11 cellular contexts compared by ENCODE assay signal in the genomic region with DNA sequence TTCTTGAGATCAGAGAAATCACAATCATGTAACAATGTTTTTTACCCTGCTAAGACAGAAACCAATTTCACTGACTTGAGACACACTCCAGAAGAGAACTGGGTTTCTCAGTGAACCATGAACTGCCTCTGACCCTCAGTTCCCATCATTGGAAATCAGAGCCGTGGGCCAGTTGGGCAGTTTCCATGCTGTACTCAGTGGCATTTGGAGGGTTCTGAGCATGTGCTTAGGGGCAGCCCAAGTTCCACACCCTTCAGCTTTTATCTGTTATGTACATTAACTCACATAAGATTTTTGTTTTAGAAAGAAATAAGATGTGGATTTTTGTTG.
"Had no signal": no experiment of that assay in that cellular context is flagged by ENCODE, and none has a peak within 500 bp of the region (broad histone marks: within the 10 kb centered on the region; RNA-seq: fewer than 3 reads in every experiment).

No MANE protein-coding gene starts in this region.

- DNase-seq: activated CD4-positive, alpha-beta T cell treated with anti-CD3 and anti-CD28 coated beads, Interleukin-2, amount 50 U/mL, for 1 hour; activated naive CD4-positive, alpha-beta T cell treated with anti-CD3 and anti-CD28 coated beads for 36 hours; dorsolateral prefrontal cortex; hippocampal formation; stimulated activated CD4-positive, alpha-beta T cell treated with anti-CD3 and anti-CD28 coated beads, Interleukin-2, amount 100 ng/mL, for 48 hours; stimulated activated naive CD4-positive, alpha-beta T cell; substantia nigra; T-helper 9 cell; transverse colon had no signal

- ATAC-seq: activated CD4-positive, CD25-positive, alpha-beta regulatory T cell treated with anti-CD3 and anti-CD28 coated beads, Interleukin-2, amount 50 U/mL, for 24 hours had no signal

- H3K27ac ChIP-seq: cardiac muscle cell, dorsolateral prefrontal cortex had no signal

- H3K4me3 ChIP-seq: cardiac muscle cell, dorsolateral prefrontal cortex, transverse colon had no signal

- H3K27me3 ChIP-seq: cardiac muscle cell, dorsolateral prefrontal cortex, transverse colon had no signal

- H3K36me3 ChIP-seq: cardiac muscle cell, transverse colon had no signal
